Comparison of ENCODE assay signal across 17 cellular contexts in the genomic region with DNA sequence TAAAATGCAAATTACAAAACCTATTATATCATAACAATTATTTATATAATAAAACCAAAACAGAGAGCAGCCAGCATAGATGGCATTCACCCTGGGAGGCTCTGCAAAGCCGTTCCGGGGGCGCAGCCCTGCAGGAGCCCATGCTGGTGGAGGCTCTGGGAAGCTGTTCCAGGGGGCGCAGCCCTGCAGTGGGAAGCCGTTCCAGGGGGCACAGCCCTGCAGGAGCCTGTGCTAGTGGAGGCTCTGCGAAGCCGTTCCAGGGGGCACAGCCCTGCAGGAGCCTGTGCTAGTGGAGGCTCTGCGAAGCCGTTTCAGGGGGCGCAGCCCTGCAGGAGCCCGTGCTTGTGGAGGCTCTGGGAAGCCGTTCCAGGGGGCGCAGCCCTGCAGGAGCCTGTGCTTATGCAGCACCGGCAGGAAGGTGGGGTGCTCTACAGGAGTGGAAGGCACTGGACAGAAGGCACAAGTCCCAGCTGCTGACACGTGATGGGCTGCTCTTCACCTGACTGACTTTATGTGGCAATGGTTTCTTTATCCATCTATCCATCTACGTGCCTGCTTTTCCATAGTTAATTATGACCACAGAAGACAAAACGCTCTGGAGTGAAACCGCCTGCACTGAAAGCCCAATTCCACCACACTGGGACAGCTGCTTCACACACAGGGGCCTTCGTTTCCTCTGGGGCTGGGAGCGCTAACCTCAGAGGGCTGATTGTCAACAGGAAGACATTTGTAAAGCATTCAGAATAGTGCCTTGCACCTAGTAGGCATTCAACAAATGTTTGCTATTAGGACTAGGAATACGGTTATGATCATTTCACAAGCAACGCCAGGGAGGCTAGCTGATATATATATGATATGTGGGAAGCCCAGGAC. TPM values are rescaled to one million over a fixed set of nuclear protein-coding genes. Genes with fewer than 3 reads are reported as not detected.
DNase-seq lines count a peak whose midpoint lies in the region; ATAC-seq and TF ChIP-seq lines count a peak whose summit lies in the region.
"Had no signal": no experiment of that assay in that cellular context is flagged by ENCODE, and none has a peak within 500 bp of the region (broad histone marks: within the 10 kb centered on the region; RNA-seq: fewer than 3 reads in every experiment).

No MANE protein-coding gene starts in this region.

- no peaks in the 10 kb centered on the region for H3K27me3 ChIP-seq in effector memory CD4-positive, alpha-beta T cell (replicated peaks; ENCODE audit: control insufficient read depth, insufficient read depth, low read length, poor library complexity, severe bottlenecking)
- no peaks in the 10 kb centered on the region for H3K27me3 ChIP-seq in transverse colon
- H3K27me3 ChIP-seq: upper lobe of right lung had no signal

- peak overlapping the region; percentile 87 for H3K27ac Mint-ChIP-seq in activated naive CD4-positive, alpha-beta T cell treated with anti-CD3 and anti-CD28 coated beads, Interleukin-2, amount 50 U/mL, for 24 hours
- H3K27ac Mint-ChIP-seq in T-helper 1 cell treated with Interleukin-12 subunit alpha and Interleukin-12 subunit beta and Interleukin-4 antibody, amounts not matched to agents 30 μg/mL and 1 μg/mL, for 36 hours, result peak overlapping the region; percentile 73
- peak overlapping the region; percentile 68 for H3K27ac Mint-ChIP-seq in stimulated activated effector memory CD8-positive, alpha-beta T cell treated with anti-CD3 and anti-CD28 coated beads, Interleukin-12 subunit alpha, Interleukin-12 subunit beta, amount 100 ng/mL, for 72 hours

- no peak for TF ChIP-seq EP300 in transverse colon (IDR thresholded peaks at IDR 0.05; ENCODE audit: low read depth)

- peak overlapping the region; percentile 34 for H3K4me3 ChIP-seq in effector memory CD4-positive, alpha-beta T cell (ENCODE audit: insufficient read depth, low read depth, low read length, poor library complexity, severe bottlenecking)
- H3K4me3 ChIP-seq in transverse colon, result no peak overlapping the region
- H3K4me3 ChIP-seq: upper lobe of right lung had no signal

- H3K36me3 Mint-ChIP-seq in activated naive CD4-positive, alpha-beta T cell treated with anti-CD3 and anti-CD28 coated beads, Interleukin-2, amount 50 U/mL, for 24 hours, result peaks cover 32% of the 10 kb centered on the region
- H3K36me3 Mint-ChIP-seq in T-helper 1 cell treated with Interleukin-12 subunit alpha and Interleukin-12 subunit beta and Interleukin-4 antibody, amounts not matched to agents 30 μg/mL and 1 μg/mL, for 36 hours (ENCODE audit: low read depth), result peaks cover 55% of the 10 kb centered on the region
- peaks cover 84% of the 10 kb centered on the region for H3K36me3 Mint-ChIP-seq in stimulated activated effector memory CD8-positive, alpha-beta T cell treated with anti-CD3 and anti-CD28 coated beads, Interleukin-12 subunit alpha, Interleukin-12 subunit beta, amount 100 ng/mL, for 72 hours

- H3K4me1 ChIP-seq in effector memory CD4-positive, alpha-beta T cell (ENCODE audit: control insufficient read depth, insufficient read depth, low read length, poor library complexity, severe bottlenecking), result peaks cover 19% of the 10 kb centered on the region
- H3K4me1 ChIP-seq in transverse colon, result no peaks in the 10 kb centered on the region
- H3K4me1 ChIP-seq: upper lobe of right lung had no signal

- TF ChIP-seq POLR2A in transverse colon (IDR thresholded peaks at IDR 0.05), result no peak

- WGBS in transverse colon (ENCODE audit: low coverage in 1 of 2), 2 donors, result 85 to 92% methylated on average over 7 to 22 of the region's 22 CpGs

- H3K9me3 ChIP-seq in effector memory CD4-positive, alpha-beta T cell (ENCODE audit: control insufficient read depth, low read length), result no peaks in the 10 kb centered on the region
- no peaks in the 10 kb centered on the region for H3K9me3 ChIP-seq in transverse colon
- H3K9me3 ChIP-seq: upper lobe of right lung had no signal

- DNase-seq in activated naive CD4-positive, alpha-beta T cell treated with Interleukin-2 at 50 U/mL for 16 hours, result no peak
- DNase-seq in effector memory CD4-positive, alpha-beta T cell, result no peak
- DNase-seq in stimulated activated effector memory CD8-positive, alpha-beta T cell treated with anti-CD3 and anti-CD28 coated beads, Interleukin-12 subunit alpha, Interleukin-12 subunit beta, amount 100 ng/mL, for 72 hours (ENCODE audit: low spot score in 2 of 2), result no peak
- no peak for DNase-seq in COLO829 (ENCODE audit: low spot score)
- no peak for DNase-seq in transverse colon
- no peak for DNase-seq in HuH-7 (ENCODE audit: low spot score)
- DNase-seq: DMS79 treated with DMSO at 0.1 percent for 48 hours; effector CD8-positive, alpha-beta T cell; foreskin melanocyte; KG1; NCI-H146; NCI-H510A; upper lobe of right lung had no signal

- no peaks in the 10 kb centered on the region for H3K9me3 Mint-ChIP-seq in activated naive CD4-positive, alpha-beta T cell treated with anti-CD3 and anti-CD28 coated beads, Interleukin-2, amount 50 U/mL, for 24 hours
- no peaks in the 10 kb centered on the region for H3K9me3 Mint-ChIP-seq in T-helper 1 cell treated with Interleukin-12 subunit alpha and Interleukin-12 subunit beta and Interleukin-4 antibody, amounts not matched to agents 30 μg/mL and 1 μg/mL, for 36 hours
- no peaks in the 10 kb centered on the region for H3K9me3 Mint-ChIP-seq in stimulated activated effector memory CD8-positive, alpha-beta T cell treated with anti-CD3 and anti-CD28 coated beads, Interleukin-12 subunit alpha, Interleukin-12 subunit beta, amount 100 ng/mL, for 72 hours

- ATAC-seq in stimulated activated effector memory CD8-positive, alpha-beta T cell treated with anti-CD3 and anti-CD28 coated beads, Interleukin-12 subunit alpha, Interleukin-12 subunit beta, amount 100 ng/mL, for 72 hours, result peak; percentile 33
- ATAC-seq: upper lobe of right lung had no signal

- in situ Hi-C loops in transverse colon (cut with MboI; ENCODE audit: low pct_ligation_motif_present in 1 of 4, low pct_unique_long_range_greater_than_20kb in 1 of 4, low sequenced_read_pairs in 3 of 4), result no loop called here

- intact Hi-C loops in transverse colon (cut with DNase I; ENCODE audit: low total_unique reads), result no loop called here

- peaks cover 24% of the 10 kb centered on the region for H3K36me3 ChIP-seq in effector memory CD4-positive, alpha-beta T cell (ENCODE audit: control insufficient read depth, insufficient read depth, low read length)
- peaks cover 0 to 51% (median 19%) of the 10 kb centered on the region in 4 donors for H3K36me3 ChIP-seq in transverse colon

- peak overlapping the region; percentile 47 for H3K27ac ChIP-seq in effector memory CD4-positive, alpha-beta T cell (ENCODE audit: insufficient read depth, low read length, poor library complexity, severe bottlenecking)
- H3K27ac ChIP-seq in transverse colon, result no peak overlapping the region
- H3K27ac ChIP-seq: upper lobe of right lung had no signal

- no peaks in the 10 kb centered on the region for H3K27me3 Mint-ChIP-seq in activated naive CD4-positive, alpha-beta T cell treated with anti-CD3 and anti-CD28 coated beads, Interleukin-2, amount 50 U/mL, for 24 hours
- no peaks in the 10 kb centered on the region for H3K27me3 Mint-ChIP-seq in T-helper 1 cell treated with Interleukin-12 subunit alpha and Interleukin-12 subunit beta and Interleukin-4 antibody, amounts not matched to agents 30 μg/mL and 1 μg/mL, for 36 hours (ENCODE audit: low read depth)

- peak overlapping the region; percentile 87 for H3K4me3 Mint-ChIP-seq in activated naive CD4-positive, alpha-beta T cell treated with anti-CD3 and anti-CD28 coated beads, Interleukin-2, amount 50 U/mL, for 24 hours
- H3K4me3 Mint-ChIP-seq in T-helper 1 cell treated with Interleukin-12 subunit alpha and Interleukin-12 subunit beta and Interleukin-4 antibody, amounts not matched to agents 30 μg/mL and 1 μg/mL, for 36 hours, result peak overlapping the region; percentile 71
- peak overlapping the region; percentile 71 for H3K4me3 Mint-ChIP-seq in stimulated activated effector memory CD8-positive, alpha-beta T cell treated with anti-CD3 and anti-CD28 coated beads, Interleukin-12 subunit alpha, Interleukin-12 subunit beta, amount 100 ng/mL, for 72 hours

- H3K4me1 Mint-ChIP-seq in activated naive CD4-positive, alpha-beta T cell treated with anti-CD3 and anti-CD28 coated beads, Interleukin-2, amount 50 U/mL, for 24 hours, result peaks cover 61% of the 10 kb centered on the region
- peaks cover 52% of the 10 kb centered on the region for H3K4me1 Mint-ChIP-seq in T-helper 1 cell treated with Interleukin-12 subunit alpha and Interleukin-12 subunit beta and Interleukin-4 antibody, amounts not matched to agents 30 μg/mL and 1 μg/mL, for 36 hours (ENCODE audit: low read depth)
- peaks cover 80% of the 10 kb centered on the region for H3K4me1 Mint-ChIP-seq in stimulated activated effector memory CD8-positive, alpha-beta T cell treated with anti-CD3 and anti-CD28 coated beads, Interleukin-12 subunit alpha, Interleukin-12 subunit beta, amount 100 ng/mL, for 72 hours

- no peak for TF ChIP-seq CTCF in transverse colon (IDR thresholded peaks at IDR 0.05)

RNA-seq across cellular contexts. Expression of a gene that starts 23.7 kb away (rescaled TPM):
- 10 to 100 TPM; 13.1 to 87.6 (median 41.3) TPM for total RNA-seq in transverse colon

RNA-seq across cellular contexts. Expression of a gene that starts 24.6 kb away (rescaled TPM):
- total RNA-seq in transverse colon, result 100 to 1,000 TPM in 2 of 4 donors, 10 to 100 TPM in 2; 87.6 to 150 (median 110) TPM

RNA-seq across cellular contexts. Expression of a gene that starts 26.4 kb away (rescaled TPM):
- total RNA-seq in transverse colon, result not detected
- total RNA-seq: pulmonary artery endothelial cell; T-helper 1 cell treated with Interleukin-12 subunit alpha and Interleukin-12 subunit beta and Interleukin-4 antibody, amounts not matched to agents 30 ng/mL and 1 ng/mL, for 36 hours; upper lobe of right lung had no signal
